ENCODE assay signal across 1 cellular context in genomic region chr2:26938399-26938798, GRCh38.
TF ChIP-seq lines count a peak whose summit lies in the region.

No MANE protein-coding gene starts in this region.

TF ChIP-seq in K562, 482 proteins besides CTCF, POLR2A, EP300 and RAD21 (continued from another document):
- TF ChIP-seq ZBTB2 (IDR thresholded peaks at IDR 0.05) (no peak), SETDB1 (IDR thresholded peaks at IDR 0.05; ENCODE audit: low read length) (no peak), ZNF561 (CRISPR knock-in tag; conservative IDR thresholded peaks at IDR 0.05) (no peak), NR4A1 (CRISPR knock-in tag; IDR thresholded peaks at IDR 0.05) (no peak), NR4A1 (tag; IDR thresholded peaks at IDR 0.05) (no peak), FOSL1 (tag; conservative IDR thresholded peaks at IDR 0.05) (peak; percentile 77), TRIM24 (IDR thresholded peaks at IDR 0.05) (peak in 1 of 2 experiments; percentile 21; a peak in 1 of 4 replicates), ZNF75A (CRISPR knock-in tag; IDR thresholded peaks at IDR 0.05) (no peak), SMAD2 (IDR thresholded peaks at IDR 0.05; ENCODE audit: low read depth, low read length) (no peak), RBM17 (IDR thresholded peaks at IDR 0.05; ENCODE audit: borderline replicate concordance, low read depth, low read length) (no peak), CCNT2 (IDR thresholded peaks at IDR 0.05; ENCODE audit: borderline replicate concordance, extremely low read depth, insufficient read length, low read depth, low read length) (no peak), EZH2 (IDR thresholded peaks at IDR 0.05; ENCODE audit: borderline replicate concordance, low read depth, low read length) (no peak), THAP12 (CRISPR knock-in tag; IDR thresholded peaks at IDR 0.05) (no peak), ZNF232 (CRISPR knock-in tag; IDR thresholded peaks at IDR 0.05) (no peak), MCM3 (IDR thresholded peaks at IDR 0.05) (no peak), NFE2 (IDR thresholded peaks at IDR 0.05; ENCODE audit: low read depth) (0 out of 2 replicates have a peak, but pooled peaks have one; percentile 7), SMARCA4 (IDR thresholded peaks at IDR 0.05) (peak; percentile 32; the same call in 1 of the 2 replicates), ARID1B (IDR thresholded peaks at IDR 0.05) (peak; percentile 46), HEY1 (CRISPR knock-in tag; IDR thresholded peaks at IDR 0.05; ENCODE audit: borderline replicate concordance) (no peak), MTF1 (CRISPR knock-in tag; IDR thresholded peaks at IDR 0.05; ENCODE audit: borderline replicate concordance) (no peak), NRF1 (conservative IDR thresholded peaks at IDR 0.05 in 1 of 2, IDR thresholded peaks at IDR 0.05 in 1 of 2) (no peak), THAP7 (CRISPR knock-in tag; IDR thresholded peaks at IDR 0.05) (no peak), ZNF143 (CRISPR knock-in tag; IDR thresholded peaks at IDR 0.05) (no peak), RFX7 (CRISPR knock-in tag; IDR thresholded peaks at IDR 0.05) (no peak), ZFPM2 (CRISPR knock-in tag; IDR thresholded peaks at IDR 0.05) (no peak), DDX20 (tag; IDR thresholded peaks at IDR 0.05; ENCODE audit: low read depth) (no peak), STAT5B (CRISPR knock-in tag; IDR thresholded peaks at IDR 0.05) (no peak), ZNF589 (CRISPR knock-in tag; IDR thresholded peaks at IDR 0.05; ENCODE audit: low read depth) (0 out of 2 replicates have a peak, but pooled peaks have one; percentile 33), SMAD1 (IDR thresholded peaks at IDR 0.05; ENCODE audit: low read depth, low read length, partially characterized antibody) (no peak), TEAD1 (CRISPR knock-in tag; IDR thresholded peaks at IDR 0.05) (no peak), SPI1 (IDR thresholded peaks at IDR 0.05; ENCODE audit: borderline replicate concordance, low read depth, low read length) (no peak), RBM15 (IDR thresholded peaks at IDR 0.05; ENCODE audit: insufficient read depth, low read length) (no peak), TOE1 (IDR thresholded peaks at IDR 0.05; ENCODE audit: borderline replicate concordance) (no peak), TOE1 (CRISPR knock-in tag; IDR thresholded peaks at IDR 0.05; ENCODE audit: borderline replicate concordance, low read depth) (no peak), NCOR1 (IDR thresholded peaks at IDR 0.05) (peak; percentile 27; the same call in 1 of the 2 replicates), CBFA2T2 (conservative IDR thresholded peaks at IDR 0.05) (peak; percentile 40)
- TF ChIP-seq, protein P1, sequence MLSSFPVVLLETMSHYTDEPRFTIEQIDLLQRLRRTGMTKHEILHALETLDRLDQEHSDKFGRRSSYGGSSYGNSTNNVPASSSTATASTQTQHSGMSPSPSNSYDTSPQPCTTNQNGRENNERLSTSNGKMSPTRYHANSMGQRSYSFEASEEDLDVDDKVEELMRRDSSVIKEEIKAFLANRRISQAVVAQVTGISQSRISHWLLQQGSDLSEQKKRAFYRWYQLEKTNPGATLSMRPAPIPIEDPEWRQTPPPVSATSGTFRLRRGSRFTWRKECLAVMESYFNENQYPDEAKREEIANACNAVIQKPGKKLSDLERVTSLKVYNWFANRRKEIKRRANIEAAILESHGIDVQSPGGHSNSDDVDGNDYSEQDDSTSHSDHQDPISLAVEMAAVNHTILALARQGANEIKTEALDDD (IDR thresholded peaks at IDR 0.05) = 0 out of 2 replicates have a peak, but pooled peaks have one; percentile 42
- TF ChIP-seq, protein P2, sequence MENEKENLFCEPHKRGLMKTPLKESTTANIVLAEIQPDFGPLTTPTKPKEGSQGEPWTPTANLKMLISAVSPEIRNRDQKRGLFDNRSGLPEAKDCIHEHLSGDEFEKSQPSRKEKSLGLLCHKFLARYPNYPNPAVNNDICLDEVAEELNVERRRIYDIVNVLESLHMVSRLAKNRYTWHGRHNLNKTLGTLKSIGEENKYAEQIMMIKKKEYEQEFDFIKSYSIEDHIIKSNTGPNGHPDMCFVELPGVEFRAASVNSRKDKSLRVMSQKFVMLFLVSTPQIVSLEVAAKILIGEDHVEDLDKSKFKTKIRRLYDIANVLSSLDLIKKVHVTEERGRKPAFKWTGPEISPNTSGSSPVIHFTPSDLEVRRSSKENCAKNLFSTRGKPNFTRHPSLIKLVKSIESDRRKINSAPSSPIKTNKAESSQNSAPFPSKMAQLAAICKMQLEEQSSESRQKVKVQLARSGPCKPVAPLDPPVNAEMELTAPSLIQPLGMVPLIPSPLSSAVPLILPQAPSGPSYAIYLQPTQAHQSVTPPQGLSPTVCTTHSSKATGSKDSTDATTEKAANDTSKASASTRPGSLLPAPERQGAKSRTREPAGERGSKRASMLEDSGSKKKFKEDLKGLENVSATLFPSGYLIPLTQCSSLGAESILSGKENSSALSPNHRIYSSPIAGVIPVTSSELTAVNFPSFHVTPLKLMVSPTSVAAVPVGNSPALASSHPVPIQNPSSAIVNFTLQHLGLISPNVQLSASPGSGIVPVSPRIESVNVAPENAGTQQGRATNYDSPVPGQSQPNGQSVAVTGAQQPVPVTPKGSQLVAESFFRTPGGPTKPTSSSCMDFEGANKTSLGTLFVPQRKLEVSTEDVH (IDR thresholded peaks at IDR 0.05; ENCODE audit: low read depth, partially characterized antibody) = no peak
- TF ChIP-seq, protein P3, sequence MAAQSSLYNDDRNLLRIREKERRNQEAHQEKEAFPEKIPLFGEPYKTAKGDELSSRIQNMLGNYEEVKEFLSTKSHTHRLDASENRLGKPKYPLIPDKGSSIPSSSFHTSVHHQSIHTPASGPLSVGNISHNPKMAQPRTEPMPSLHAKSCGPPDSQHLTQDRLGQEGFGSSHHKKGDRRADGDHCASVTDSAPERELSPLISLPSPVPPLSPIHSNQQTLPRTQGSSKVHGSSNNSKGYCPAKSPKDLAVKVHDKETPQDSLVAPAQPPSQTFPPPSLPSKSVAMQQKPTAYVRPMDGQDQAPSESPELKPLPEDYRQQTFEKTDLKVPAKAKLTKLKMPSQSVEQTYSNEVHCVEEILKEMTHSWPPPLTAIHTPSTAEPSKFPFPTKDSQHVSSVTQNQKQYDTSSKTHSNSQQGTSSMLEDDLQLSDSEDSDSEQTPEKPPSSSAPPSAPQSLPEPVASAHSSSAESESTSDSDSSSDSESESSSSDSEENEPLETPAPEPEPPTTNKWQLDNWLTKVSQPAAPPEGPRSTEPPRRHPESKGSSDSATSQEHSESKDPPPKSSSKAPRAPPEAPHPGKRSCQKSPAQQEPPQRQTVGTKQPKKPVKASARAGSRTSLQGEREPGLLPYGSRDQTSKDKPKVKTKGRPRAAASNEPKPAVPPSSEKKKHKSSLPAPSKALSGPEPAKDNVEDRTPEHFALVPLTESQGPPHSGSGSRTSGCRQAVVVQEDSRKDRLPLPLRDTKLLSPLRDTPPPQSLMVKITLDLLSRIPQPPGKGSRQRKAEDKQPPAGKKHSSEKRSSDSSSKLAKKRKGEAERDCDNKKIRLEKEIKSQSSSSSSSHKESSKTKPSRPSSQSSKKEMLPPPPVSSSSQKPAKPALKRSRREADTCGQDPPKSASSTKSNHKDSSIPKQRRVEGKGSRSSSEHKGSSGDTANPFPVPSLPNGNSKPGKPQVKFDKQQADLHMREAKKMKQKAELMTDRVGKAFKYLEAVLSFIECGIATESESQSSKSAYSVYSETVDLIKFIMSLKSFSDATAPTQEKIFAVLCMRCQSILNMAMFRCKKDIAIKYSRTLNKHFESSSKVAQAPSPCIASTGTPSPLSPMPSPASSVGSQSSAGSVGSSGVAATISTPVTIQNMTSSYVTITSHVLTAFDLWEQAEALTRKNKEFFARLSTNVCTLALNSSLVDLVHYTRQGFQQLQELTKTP (IDR thresholded peaks at IDR 0.05; ENCODE audit: low read depth in 1 of 2, partially characterized antibody in 2 of 2) = no peak
- TF ChIP-seq, protein P4, sequence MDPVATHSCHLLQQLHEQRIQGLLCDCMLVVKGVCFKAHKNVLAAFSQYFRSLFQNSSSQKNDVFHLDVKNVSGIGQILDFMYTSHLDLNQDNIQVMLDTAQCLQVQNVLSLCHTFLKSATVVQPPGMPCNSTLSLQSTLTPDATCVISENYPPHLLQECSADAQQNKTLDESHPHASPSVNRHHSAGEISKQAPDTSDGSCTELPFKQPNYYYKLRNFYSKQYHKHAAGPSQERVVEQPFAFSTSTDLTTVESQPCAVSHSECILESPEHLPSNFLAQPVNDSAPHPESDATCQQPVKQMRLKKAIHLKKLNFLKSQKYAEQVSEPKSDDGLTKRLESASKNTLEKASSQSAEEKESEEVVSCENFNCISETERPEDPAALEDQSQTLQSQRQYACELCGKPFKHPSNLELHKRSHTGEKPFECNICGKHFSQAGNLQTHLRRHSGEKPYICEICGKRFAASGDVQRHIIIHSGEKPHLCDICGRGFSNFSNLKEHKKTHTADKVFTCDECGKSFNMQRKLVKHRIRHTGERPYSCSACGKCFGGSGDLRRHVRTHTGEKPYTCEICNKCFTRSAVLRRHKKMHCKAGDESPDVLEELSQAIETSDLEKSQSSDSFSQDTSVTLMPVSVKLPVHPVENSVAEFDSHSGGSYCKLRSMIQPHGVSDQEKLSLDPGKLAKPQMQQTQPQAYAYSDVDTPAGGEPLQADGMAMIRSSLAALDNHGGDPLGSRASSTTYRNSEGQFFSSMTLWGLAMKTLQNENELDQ (CRISPR knock-in tag; IDR thresholded peaks at IDR 0.05; ENCODE audit: borderline replicate concordance) = no peak
- TF ChIP-seq, protein P5, sequence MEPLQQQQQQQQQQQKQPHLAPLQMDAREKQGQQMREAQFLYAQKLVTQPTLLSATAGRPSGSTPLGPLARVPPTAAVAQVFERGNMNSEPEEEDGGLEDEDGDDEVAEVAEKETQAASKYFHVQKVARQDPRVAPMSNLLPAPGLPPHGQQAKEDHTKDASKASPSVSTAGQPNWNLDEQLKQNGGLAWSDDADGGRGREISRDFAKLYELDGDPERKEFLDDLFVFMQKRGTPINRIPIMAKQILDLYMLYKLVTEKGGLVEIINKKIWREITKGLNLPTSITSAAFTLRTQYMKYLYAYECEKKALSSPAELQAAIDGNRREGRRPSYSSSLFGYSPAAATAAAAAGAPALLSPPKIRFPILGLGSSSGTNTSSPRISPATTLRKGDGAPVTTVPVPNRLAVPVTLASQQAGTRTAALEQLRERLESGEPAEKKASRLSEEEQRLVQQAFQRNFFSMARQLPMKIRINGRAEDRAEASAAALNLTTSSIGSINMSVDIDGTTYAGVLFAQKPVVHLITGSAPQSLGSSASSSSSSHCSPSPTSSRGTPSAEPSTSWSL (CRISPR knock-in tag; IDR thresholded peaks at IDR 0.05; ENCODE audit: borderline replicate concordance) = no peak
- TF ChIP-seq, protein P6, sequence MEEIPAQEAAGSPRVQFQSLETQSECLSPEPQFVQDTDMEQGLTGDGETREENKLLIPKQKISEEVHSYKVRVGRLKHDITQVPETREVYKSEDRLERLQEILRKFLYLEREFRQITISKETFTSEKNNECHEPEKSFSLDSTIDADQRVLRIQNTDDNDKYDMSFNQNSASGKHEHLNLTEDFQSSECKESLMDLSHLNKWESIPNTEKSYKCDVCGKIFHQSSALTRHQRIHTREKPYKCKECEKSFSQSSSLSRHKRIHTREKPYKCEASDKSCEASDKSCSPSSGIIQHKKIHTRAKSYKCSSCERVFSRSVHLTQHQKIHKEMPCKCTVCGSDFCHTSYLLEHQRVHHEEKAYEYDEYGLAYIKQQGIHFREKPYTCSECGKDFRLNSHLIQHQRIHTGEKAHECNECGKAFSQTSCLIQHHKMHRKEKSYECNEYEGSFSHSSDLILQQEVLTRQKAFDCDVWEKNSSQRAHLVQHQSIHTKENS (CRISPR knock-in tag; IDR thresholded peaks at IDR 0.05) = no peak
